ENCODE assay signal across 26 cellular contexts in the genomic region with DNA sequence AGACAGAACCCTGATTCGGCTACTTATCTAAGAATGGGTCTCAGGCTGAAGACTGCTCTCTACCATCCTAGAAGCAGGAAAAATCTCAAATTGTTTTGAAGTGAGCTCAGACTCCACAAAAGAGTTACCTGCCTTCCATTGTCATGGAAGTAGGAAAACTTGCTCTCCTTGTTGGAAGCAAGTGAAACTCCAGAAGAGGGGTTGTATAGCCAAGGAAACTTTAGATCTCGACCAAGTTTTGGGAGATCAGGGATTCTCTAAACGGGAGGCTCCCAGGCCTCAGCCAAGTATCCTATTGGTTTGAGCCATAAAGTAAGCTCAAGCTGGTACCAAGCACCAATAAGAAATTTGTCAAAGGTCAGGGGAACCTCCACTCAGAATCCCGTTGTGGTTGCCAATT.
"Had no signal": no experiment of that assay in that cellular context is flagged by ENCODE, and none has a peak within 500 bp of the region (broad histone marks: within the 10 kb centered on the region; RNA-seq: fewer than 3 reads in every experiment).

No MANE protein-coding gene starts in this region.

- DNase-seq: activated CD4-positive, alpha-beta T cell treated with anti-CD3 and anti-CD28 coated beads for 48 hours; activated CD4-positive, alpha-beta T cell treated with anti-CD3 and anti-CD28 coated beads, Interleukin-2, amount 50 U/mL, for 4 hours; activated CD4-positive, CD25-positive, alpha-beta regulatory T cell treated with anti-CD3 and anti-CD28 coated beads, Interleukin-2, amount 50 U/mL, for 72 hours; activated CD8-positive, alpha-beta memory T cell treated with anti-CD3 and anti-CD28 coated beads, Interleukin-2, amount 50 U/mL, for 48 hours; activated CD8-positive, alpha-beta T cell treated with anti-CD3 and anti-CD28 coated beads, Interleukin-2, amount 10 ng/mL, durations not matched to agents 7 days and 5 days; activated effector memory CD4-positive, alpha-beta T cell treated with Interleukin-2 at 50 U/mL for 16 hours; activated naive CD4-positive, alpha-beta T cell; activated T-cell treated with anti-CD3 and anti-CD28 coated beads, Interleukin-2, amount 50 U/mL, for 1 hour; aorta; caudate nucleus; MG63; NCI-H1105; NCI-H1436 treated with DMSO at 0.1 percent for 48 hours; NCI-H187; NCI-H2081; NCI-H446; NCI-H524; Peyer's patch; Right ventricle myocardium superior; SJCRH30; SW 1271 had no signal

- H3K4me3 Mint-ChIP-seq: activated CD8-positive, alpha-beta T cell treated with anti-CD3 and anti-CD28 coated beads, Interleukin-2, amount 10 ng/mL, durations not matched to agents 7 days and 5 days; activated naive CD4-positive, alpha-beta T cell treated with anti-CD3 and anti-CD28 coated beads, Interleukin-2, amount 50 U/mL, for 24 hours; T-helper 1 cell treated with Interleukin-12 subunit alpha and Interleukin-12 subunit beta and Interleukin-4 antibody, amounts not matched to agents 30 μg/mL and 1 μg/mL, for 36 hours had no signal

- H3K4me1 ChIP-seq: breast epithelium, Peyer's patch, SJCRH30 had no signal

- ATAC-seq: activated CD8-positive, alpha-beta T cell treated with anti-CD3 and anti-CD28 coated beads, Interleukin-2, amount 10 ng/mL, durations not matched to agents 7 days and 5 days; SK-N-SH treated with all-trans-retinoic acid at 6 μM for 48 hours had no signal

- H3K27me3 ChIP-seq: breast epithelium, MG63, Peyer's patch, SJCRH30 had no signal

- H3K4me1 Mint-ChIP-seq: activated naive CD4-positive, alpha-beta T cell treated with anti-CD3 and anti-CD28 coated beads, Interleukin-2, amount 50 U/mL, for 24 hours had no signal

- H3K9me3 Mint-ChIP-seq: activated naive CD4-positive, alpha-beta T cell treated with anti-CD3 and anti-CD28 coated beads, Interleukin-2, amount 50 U/mL, for 24 hours had no signal

- H3K27ac ChIP-seq: breast epithelium, Peyer's patch, RWPE1, SJCRH30 had no signal

- H3K36me3 ChIP-seq: breast epithelium, MG63, Peyer's patch, SJCRH30 had no signal

- H3K9me3 ChIP-seq: breast epithelium, MG63, Peyer's patch, SJCRH30 had no signal

- H3K27ac Mint-ChIP-seq: activated CD8-positive, alpha-beta T cell treated with anti-CD3 and anti-CD28 coated beads, Interleukin-2, amount 10 ng/mL, durations not matched to agents 7 days and 5 days; activated naive CD4-positive, alpha-beta T cell treated with anti-CD3 and anti-CD28 coated beads, Interleukin-2, amount 50 U/mL, for 24 hours; T-helper 1 cell treated with Interleukin-12 subunit alpha and Interleukin-12 subunit beta and Interleukin-4 antibody, amounts not matched to agents 30 μg/mL and 1 μg/mL, for 36 hours had no signal

- H3K4me3 ChIP-seq: breast epithelium, MG63, Peyer's patch, SJCRH30 had no signal
